8 cellular contexts compared by ENCODE assay signal in genomic region chr7:1502845-1503244, GRCh38. TPM values are rescaled to one million over a fixed set of nuclear protein-coding genes. Genes with fewer than 3 reads are reported as not detected.
A peak's percentile ranks its signal among the peaks of the same experiment; 100 is the strongest.
DNase-seq lines count a peak whose midpoint lies in the region; TF ChIP-seq lines count a peak whose summit lies in the region.

No MANE protein-coding gene starts in this region.

- no peak for DNase-seq in AG09309 (ENCODE audit: low read depth)
- DNase-seq in cardiac fibroblast (ENCODE audit: low read depth in 2 of 2): no peak
- no peak for DNase-seq in middle frontal gyrus (ENCODE audit: extremely low spot score, low spot score)
- DNase-seq in pons (ENCODE audit: low spot score): no peak
- DNase-seq in NCI-H1417 (lab: John Stamatoyannopoulos, UW): no peak
- no peak for DNase-seq in central memory CD4-positive, alpha-beta T cell

- H3K27me3 ChIP-seq in HUES64 (ENCODE audit: insufficient read depth, low read length) (no peaks in the 10 kb centered on the region), muscle layer of duodenum (ENCODE audit: low read depth, low read length) (no peaks in the 10 kb centered on the region)

- peak overlapping the region; percentile 97 for H3K4me3 ChIP-seq in AG09309 (ENCODE audit: control insufficient read depth, low read depth, low read length)
- peak overlapping the region; percentile 98 for H3K4me3 ChIP-seq in HUES64 (ENCODE audit: low read length)
- H3K4me3 ChIP-seq in cardiac fibroblast (replicated peaks in 1 of 2; ENCODE audit: low read depth in 2 of 2, low read length in 2 of 2): peak overlapping the region; percentile 92 to 95
- peak overlapping the region; percentile 81 to 100 for H3K4me3 ChIP-seq in muscle layer of duodenum (ENCODE audit: low read depth in 1 of 2, low read length in 2 of 2)

- no peak for TF ChIP-seq CTCF in AG09309 (IDR thresholded peaks at IDR 0.05; ENCODE audit: control insufficient read depth, insufficient read depth, low read depth, low read length, missing control alignments)
- TF ChIP-seq CTCF in cardiac fibroblast (IDR thresholded peaks at IDR 0.05; ENCODE audit: low read depth, low read length): no peak

- H3K9ac ChIP-seq in HUES64 (ENCODE audit: low read depth, low read length): no peak overlapping the region; the same call in 1 of the 2 replicates

- 91% methylated on average over 20 of the region's 20 CpGs for WGBS in HUES64

- H3K27ac ChIP-seq in HUES64 (ENCODE audit: low read depth, low read length) (no peak overlapping the region), muscle layer of duodenum (ENCODE audit: low read length) (no peak overlapping the region)

- H3K36me3 ChIP-seq in HUES64 (ENCODE audit: insufficient read depth, low read length) (peaks cover 43% of the 10 kb centered on the region), muscle layer of duodenum (ENCODE audit: control insufficient read depth in 1 of 2, insufficient read depth in 2 of 2, low read length in 2 of 2) (peaks cover 8 to 41% of the 10 kb centered on the region in 2 donors)

- H3K4me1 ChIP-seq in HUES64 (ENCODE audit: insufficient read depth, low read length) (peaks cover 7% of the 10 kb centered on the region; the same call in 1 of the 2 replicates), muscle layer of duodenum (ENCODE audit: control insufficient read depth in 1 of 2, insufficient read depth in 2 of 2, low read length in 2 of 2) (peaks cover 6 to 23% of the 10 kb centered on the region in 2 donors)

- H3K9me3 ChIP-seq in HUES64 (ENCODE audit: insufficient read depth, low read depth, low read length) (no peaks in the 10 kb centered on the region), muscle layer of duodenum (ENCODE audit: control insufficient read depth in 1 of 2, low read length in 2 of 2) (no peaks in the 10 kb centered on the region)

RNA-seq across cellular contexts. Expression of gene INTS1, which starts 1.3 kb away (rescaled TPM):
- polyA plus RNA-seq in HUES64 (2013, experiment 1 of 2): 52.0 TPM
- polyA plus RNA-seq in HUES64 (2013, experiment 2 of 2): 50.7 TPM

RNA-seq across cellular contexts. Expression of gene MAFK, which starts 27.7 kb away (rescaled TPM):
- polyA plus RNA-seq in HUES64 (2013, experiment 1 of 2): 5.4 TPM
- 5.5 TPM for polyA plus RNA-seq in HUES64 (2013, experiment 2 of 2)

RNA-seq across cellular contexts. Expression of gene MICALL2, which starts 43.6 kb away (rescaled TPM):
- polyA plus RNA-seq in HUES64 (2013, experiment 1 of 2): 5.9 TPM
- 5.6 TPM for polyA plus RNA-seq in HUES64 (2013, experiment 2 of 2)

RNA-seq across cellular contexts. Expression of gene TMEM184A, which starts 53.2 kb away (rescaled TPM):
- 0.85 TPM for polyA plus RNA-seq in HUES64 (2013, experiment 1 of 2)
- 0.89 TPM for polyA plus RNA-seq in HUES64 (2013, experiment 2 of 2)
